Comparison of ENCODE assay signal across 16 cellular contexts in genomic region chr5:56233230-56233629, GRCh38. TPM values are rescaled to one million over a fixed set of nuclear protein-coding genes. Genes with fewer than 3 reads are reported as not detected.
DNase-seq lines count a peak whose midpoint lies in the region; ATAC-seq, FAIRE-seq and TF ChIP-seq lines count a peak whose summit lies in the region.
"Had no signal": no experiment of that assay in that cellular context is flagged by ENCODE, and none has a peak within 500 bp of the region (broad histone marks: within the 10 kb centered on the region; RNA-seq: fewer than 3 reads in every experiment).

ANKRD55 (minus strand) TSS chr5:56233330; CDS start chr5:56232913, 417 bp downstream.

- 10% methylated on average over 8 of the region's 8 CpGs for WGBS in K562 (ENCODE audit: insufficient coverage, low coverage, missing lambda C conversion rate)

- in situ Hi-C loops in K562 (cut with MboI), result no loop called here

- H3F3A ChIP-seq in neural cell (ENCODE audit: insufficient read depth, low read length, poor library complexity, severe bottlenecking), result no peaks in the 10 kb centered on the region

- TF ChIP-seq RAD21 in K562 (CRISPR knock-in tag; conservative IDR thresholded peaks at IDR 0.05 in 1 of 2, IDR thresholded peaks at IDR 0.05 in 1 of 2), result no peak
- peak; percentile 6 for TF ChIP-seq RAD21 in neural cell (conservative IDR thresholded peaks at IDR 0.05)

- H3K27me3 ChIP-seq in K562 (ENCODE audit: control insufficient read depth in 2 of 2, insufficient read depth in 2 of 2, low read length in 2 of 2) (peaks cover 11 to 13% of the 10 kb centered on the region in 2 experiments), neural cell (ENCODE audit: insufficient read depth, low read depth, low read length) (no peaks in the 10 kb centered on the region)
- H3K27me3 ChIP-seq: Peyer's patch had no signal

- no peak within 1 kb of the TSS for H3K9ac ChIP-seq in K562 (ENCODE audit: insufficient read depth in 1 of 2, low read depth in 2 of 2, low read length in 2 of 2)
- H3K9ac ChIP-seq in neural cell (ENCODE audit: low read length), result peak within 1 kb of the TSS; percentile 61

- H3K36me3 ChIP-seq in K562 (ENCODE audit: control insufficient read depth, insufficient read depth, low read length) (no peaks in the 10 kb centered on the region), neural cell (ENCODE audit: insufficient read depth, low read length) (no peaks in the 10 kb centered on the region)
- H3K36me3 ChIP-seq: Peyer's patch, sigmoid colon had no signal

- no peaks in the 10 kb centered on the region for H3K9me1 ChIP-seq in K562 (ENCODE audit: control insufficient read depth, insufficient read depth, low read length)

- BruUV-seq in K562 (replicated peaks; lab: Mats Ljungman, UMichigan), result no TSS peak

- H4K20me1 ChIP-seq in K562 (replicated peaks; ENCODE audit: control insufficient read depth, insufficient read depth, low read length) (no peaks in the 10 kb centered on the region), neural cell (ENCODE audit: insufficient read depth) (no peaks in the 10 kb centered on the region)

- DNase-seq in LHCN-M2 (ENCODE audit: low read depth) (peak; percentile 22), NCI-H2107 (lab: John Stamatoyannopoulos, UW) (peak; percentile 19), K562 (ENCODE audit: extremely low read depth in 1 of 4, low spot score in 3 of 4) (no peak), NCI-H226 (no peak)
- DNase-seq: activated CD4-positive, alpha-beta T cell treated with anti-CD3 and anti-CD28 coated beads, Interleukin-2, amount 50 U/mL, for 4 hours; activated gamma-delta T cell; CD4-positive, alpha-beta T cell; mucosa of descending colon; MV-4-11; Peyer's patch; sigmoid colon; T-helper 17 cell had no signal

- H2AFZ ChIP-seq in K562 (ENCODE audit: low read depth, low read length) (peak within 1 kb of the TSS; percentile 1; the same call in 1 of the 2 replicates), neural cell (ENCODE audit: low read depth, low read length) (peak within 1 kb of the TSS; percentile 43)

- no peak for FAIRE-seq in K562 (lab: Jason Lieb, UNC)

- no peak within 1 kb of the TSS for H3K4me2 ChIP-seq in K562 (ENCODE audit: insufficient read depth, low read length)
- H3K4me2 ChIP-seq in neural cell (ENCODE audit: low read length), result peak within 1 kb of the TSS; percentile 90

- no peaks in the 10 kb centered on the region; a peak in 1 of 5 replicates for H3K4me1 ChIP-seq in K562 (replicated peaks in 1 of 2; ENCODE audit: control insufficient read depth in 2 of 2, insufficient read depth in 2 of 2, low read length in 2 of 2)
- H3K4me1 ChIP-seq: Peyer's patch, sigmoid colon had no signal

- CTCF ChIA-PET in K562 (lab: Yijun Ruan, JAX; ENCODE audit: low intra/inter-chr PET ratio), result no interaction called here

- H3K79me2 ChIP-seq in K562 (ENCODE audit: control insufficient read depth, insufficient read depth, low read length) (no peaks in the 10 kb centered on the region), neural cell (replicated peaks; ENCODE audit: insufficient read depth, low read length) (no peaks in the 10 kb centered on the region)

- POLR2A ChIA-PET in K562 (lab: Yijun Ruan, JAX), result interaction anchor here (0.7 kb wide), 1 partner anchor 46 kb away, joined by 4 read pairs; no protein-coding TSS in a partner anchor

- TF ChIP-seq CTCF in K562 (IDR thresholded peaks at IDR 0.05 in 2 of 3, conservative IDR thresholded peaks at IDR 0.05 in 1 of 3; ENCODE audit: insufficient read depth in 2 of 3, low read depth in 1 of 3, low read length in 3 of 3) (no peak), neural cell (IDR thresholded peaks at IDR 0.05; ENCODE audit: poor library complexity, severe bottlenecking) (no peak)

- ATAC-seq in K562 (no peak), HG03571 (IDR thresholded peaks at IDR 0.05; ENCODE audit: unreplicated experiment) (no peak), HG02973 (IDR thresholded peaks at IDR 0.05; ENCODE audit: unreplicated experiment) (no peak), HG03354 (IDR thresholded peaks at IDR 0.05; ENCODE audit: poor library complexity, severe bottlenecking, unreplicated experiment) (no peak)
- ATAC-seq: mucosa of descending colon, T-helper 17 cell had no signal

- H3K4me3 ChIP-seq in K562 (no peak within 1 kb of the TSS), neural cell (ENCODE audit: low read length) (peak within 1 kb of the TSS; percentile 64)
- H3K4me3 ChIP-seq: mucosa of descending colon, Peyer's patch, sigmoid colon had no signal

- TF ChIP-seq EP300 in K562 (IDR thresholded peaks at IDR 0.05; ENCODE audit: low read length), result no peak
- TF ChIP-seq EP300 in neural cell (conservative IDR thresholded peaks at IDR 0.05; ENCODE audit: poor library complexity, severe bottlenecking), result peak; percentile 69

- H3K9me2 ChIP-seq in neural cell (ENCODE audit: insufficient read depth, low read length), result no peaks in the 10 kb centered on the region

- no peak for TF ChIP-seq POLR2A in K562 (conservative IDR thresholded peaks at IDR 0.05)

- H3K9me3 ChIP-seq in K562 (replicated peaks; ENCODE audit: control insufficient read depth, insufficient read depth, low read depth, low read length) (no peaks in the 10 kb centered on the region), neural cell (ENCODE audit: low read length) (no peaks in the 10 kb centered on the region)
- H3K9me3 ChIP-seq: mucosa of descending colon, Peyer's patch, sigmoid colon had no signal

- H3K27ac ChIP-seq in K562 (ENCODE audit: extremely low read depth, low read depth, low read length) (no peak within 1 kb of the TSS), neural cell (ENCODE audit: low read length) (peak within 1 kb of the TSS; percentile 81)
- H3K27ac ChIP-seq: Peyer's patch, sigmoid colon had no signal

- intact Hi-C loops in K562 (cut with micrococcal nuclease), result no loop called here

TF ChIP-seq in K562, 482 proteins besides CTCF, POLR2A, EP300 and RAD21:
- TF ChIP-seq PREB (CRISPR knock-in tag; IDR thresholded peaks at IDR 0.05) (no peak), EGR1 (conservative IDR thresholded peaks at IDR 0.05) (no peak), NRF1 (conservative IDR thresholded peaks at IDR 0.05 in 1 of 2, IDR thresholded peaks at IDR 0.05 in 1 of 2) (peak in 1 of 2 experiments; percentile 23; a peak in 1 of 4 replicates)

TF ChIP-seq in neural cell, 6 proteins besides CTCF, POLR2A, EP300 and RAD21:
- no peak for TF ChIP-seq TAF1 (IDR thresholded peaks at IDR 0.05; ENCODE audit: low read depth)
- TF ChIP-seq EZH2 (IDR thresholded peaks at IDR 0.05; ENCODE audit: borderline replicate concordance, insufficient read depth, low read length, poor library complexity, severe bottlenecking), result no peak
- TF ChIP-seq MXI1 (conservative IDR thresholded peaks at IDR 0.05; ENCODE audit: poor library complexity, severe bottlenecking), result peak; percentile 92
- peak; percentile 80 for TF ChIP-seq POLR2AphosphoS5 (IDR thresholded peaks at IDR 0.05)
- TF ChIP-seq REST (IDR thresholded peaks at IDR 0.05; ENCODE audit: borderline replicate concordance), result no peak
- no peak for TF ChIP-seq SMC3 (conservative IDR thresholded peaks at IDR 0.05; ENCODE audit: poor library complexity)

RNA-seq across cellular contexts. Expression of gene ANKRD55, which starts in this region (rescaled TPM):
- total RNA-seq in LHCN-M2 (2014; rRNA removed) (not detected in 2 replicates), K562 (2014; rRNA removed) (4.4 and 4.8 TPM in 2 replicates), K562 (2014; rRNA removed; fragmentation: Illumina TruSeq; extraction: Trizol) (3.2 and 3.5 TPM in 2 replicates), K562 (2015; rRNA removed; fragmentation: Illumina TruSeq; extraction: Trizol) (7.1 and 7.5 TPM in 2 replicates), K562 (2021) (3.4 and 3.6 TPM in 2 replicates)
- polyA plus RNA-seq in LHCN-M2 (2012), result not detected
- 2.5 and 3.5 TPM in 2 replicates for total RNA-seq in K562 (2011; cell fraction: chromatin; rRNA removed; ENCODE audit: low replicate concordance)
- total RNA-seq in K562 (2011; cell fraction: nucleolus; rRNA removed), result 0.92 and 2.2 TPM in 2 replicates
- total RNA-seq in K562 (2011; cell fraction: nucleoplasm; rRNA removed), result 1.6 and 2.2 TPM in 2 replicates
- polyA plus RNA-seq in K562 (2011; rRNA removed) (2.3 and 10.6 TPM in 2 replicates), K562 (2014; fragmentation: Illumina TruSeq; extraction: Trizol) (5.8 and 6.5 TPM in 2 replicates), K562 (2014; fragmentation: Nextera tagmentation; extraction: Ambion mirVana) (10 to 100 TPM in 1 of 2 experiments, 1 to 10 TPM in 1; 10.0 to 10.2 TPM), K562 (2014; rRNA removed) (4.6 TPM in 2 replicates), neural cell (22.1 and 49.8 TPM in 2 replicates)
- polyA plus RNA-seq in K562 (2011; cell fraction: cytosol; rRNA removed), result 2.2 and 8.9 TPM in 2 replicates
- 1.2 and 6.2 TPM in 2 replicates for polyA plus RNA-seq in K562 (2011; cell fraction: nucleus; rRNA removed)
- 8.3 and 11.9 TPM in 2 replicates for polyA plus RNA-seq in K562 (2012)
- polyA minus RNA-seq in K562 (2011; rRNA and poly(A)+ RNA removed), result 2.0 and 11.6 TPM in 2 replicates
- polyA minus RNA-seq in K562 (2011; cell fraction: cytosol; rRNA and poly(A)+ RNA removed), result 4.0 TPM in 1 of 2 replicates, not detected in the other
- 1.2 and 3.1 TPM in 2 replicates for polyA minus RNA-seq in K562 (2011; cell fraction: nucleus; rRNA and poly(A)+ RNA removed)
- 15.2 and 15.6 TPM in 2 replicates for polyA minus RNA-seq in neural cell

Comparison
In these comparisons a context has a peak if more than half of its experiments do, and no peak if none do; other contexts are left out.
1. Peak in DNase-seq in LHCN-M2; RNA of the gene not detected or under 1 TPM.